In the genomic region with DNA sequence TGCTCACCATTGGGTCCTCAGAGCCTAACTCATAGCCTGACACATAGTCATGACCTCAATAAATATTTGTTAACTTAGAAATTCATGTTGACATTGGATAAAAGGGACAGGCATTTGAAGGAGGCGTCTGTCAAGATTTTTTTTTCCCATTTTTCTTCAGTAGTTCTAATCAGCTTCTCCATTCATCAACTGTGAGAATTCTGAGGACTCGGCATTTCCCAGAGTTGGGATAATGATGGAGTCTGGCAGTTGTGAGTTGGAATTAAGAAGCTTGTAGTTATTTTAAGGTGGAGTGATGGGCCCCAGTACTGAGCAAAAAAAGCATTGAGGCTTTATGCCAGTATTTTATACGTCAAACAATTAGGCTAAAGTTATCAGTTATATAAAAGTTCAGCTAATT, we compare ENCODE assay signal across 1 cellular context.
TF ChIP-seq lines count a peak whose summit lies in the region.

No MANE protein-coding gene starts in this region.

TF ChIP-seq in GM23338, 12 proteins besides CTCF, POLR2A, EP300 and RAD21 (continued from another document):
- TF ChIP-seq ETS1 (IDR thresholded peaks at IDR 0.05) (no peak), ZNF331 (CRISPR knock-in tag; IDR thresholded peaks at IDR 0.05; ENCODE audit: low read depth) (no peak), POLR2AphosphoS5 (IDR thresholded peaks at IDR 0.05; ENCODE audit: low read depth) (no peak), ZNF114 (CRISPR knock-in tag; IDR thresholded peaks at IDR 0.05) (no peak), EZH2phosphoT487 (IDR thresholded peaks at IDR 0.05; ENCODE audit: unreplicated experiment) (no peak), REST (IDR thresholded peaks at IDR 0.05; ENCODE audit: unreplicated experiment) (no peak), JUNB (IDR thresholded peaks at IDR 0.05; ENCODE audit: unreplicated experiment) (no peak), CREB1 (CRISPR knock-in tag; IDR thresholded peaks at IDR 0.05; ENCODE audit: low read depth) (no peak), STAT1 (IDR thresholded peaks at IDR 0.05; ENCODE audit: unreplicated experiment) (no peak), NANOG (IDR thresholded peaks at IDR 0.05; ENCODE audit: borderline replicate concordance) (no peak)
- TF ChIP-seq, protein P1, sequence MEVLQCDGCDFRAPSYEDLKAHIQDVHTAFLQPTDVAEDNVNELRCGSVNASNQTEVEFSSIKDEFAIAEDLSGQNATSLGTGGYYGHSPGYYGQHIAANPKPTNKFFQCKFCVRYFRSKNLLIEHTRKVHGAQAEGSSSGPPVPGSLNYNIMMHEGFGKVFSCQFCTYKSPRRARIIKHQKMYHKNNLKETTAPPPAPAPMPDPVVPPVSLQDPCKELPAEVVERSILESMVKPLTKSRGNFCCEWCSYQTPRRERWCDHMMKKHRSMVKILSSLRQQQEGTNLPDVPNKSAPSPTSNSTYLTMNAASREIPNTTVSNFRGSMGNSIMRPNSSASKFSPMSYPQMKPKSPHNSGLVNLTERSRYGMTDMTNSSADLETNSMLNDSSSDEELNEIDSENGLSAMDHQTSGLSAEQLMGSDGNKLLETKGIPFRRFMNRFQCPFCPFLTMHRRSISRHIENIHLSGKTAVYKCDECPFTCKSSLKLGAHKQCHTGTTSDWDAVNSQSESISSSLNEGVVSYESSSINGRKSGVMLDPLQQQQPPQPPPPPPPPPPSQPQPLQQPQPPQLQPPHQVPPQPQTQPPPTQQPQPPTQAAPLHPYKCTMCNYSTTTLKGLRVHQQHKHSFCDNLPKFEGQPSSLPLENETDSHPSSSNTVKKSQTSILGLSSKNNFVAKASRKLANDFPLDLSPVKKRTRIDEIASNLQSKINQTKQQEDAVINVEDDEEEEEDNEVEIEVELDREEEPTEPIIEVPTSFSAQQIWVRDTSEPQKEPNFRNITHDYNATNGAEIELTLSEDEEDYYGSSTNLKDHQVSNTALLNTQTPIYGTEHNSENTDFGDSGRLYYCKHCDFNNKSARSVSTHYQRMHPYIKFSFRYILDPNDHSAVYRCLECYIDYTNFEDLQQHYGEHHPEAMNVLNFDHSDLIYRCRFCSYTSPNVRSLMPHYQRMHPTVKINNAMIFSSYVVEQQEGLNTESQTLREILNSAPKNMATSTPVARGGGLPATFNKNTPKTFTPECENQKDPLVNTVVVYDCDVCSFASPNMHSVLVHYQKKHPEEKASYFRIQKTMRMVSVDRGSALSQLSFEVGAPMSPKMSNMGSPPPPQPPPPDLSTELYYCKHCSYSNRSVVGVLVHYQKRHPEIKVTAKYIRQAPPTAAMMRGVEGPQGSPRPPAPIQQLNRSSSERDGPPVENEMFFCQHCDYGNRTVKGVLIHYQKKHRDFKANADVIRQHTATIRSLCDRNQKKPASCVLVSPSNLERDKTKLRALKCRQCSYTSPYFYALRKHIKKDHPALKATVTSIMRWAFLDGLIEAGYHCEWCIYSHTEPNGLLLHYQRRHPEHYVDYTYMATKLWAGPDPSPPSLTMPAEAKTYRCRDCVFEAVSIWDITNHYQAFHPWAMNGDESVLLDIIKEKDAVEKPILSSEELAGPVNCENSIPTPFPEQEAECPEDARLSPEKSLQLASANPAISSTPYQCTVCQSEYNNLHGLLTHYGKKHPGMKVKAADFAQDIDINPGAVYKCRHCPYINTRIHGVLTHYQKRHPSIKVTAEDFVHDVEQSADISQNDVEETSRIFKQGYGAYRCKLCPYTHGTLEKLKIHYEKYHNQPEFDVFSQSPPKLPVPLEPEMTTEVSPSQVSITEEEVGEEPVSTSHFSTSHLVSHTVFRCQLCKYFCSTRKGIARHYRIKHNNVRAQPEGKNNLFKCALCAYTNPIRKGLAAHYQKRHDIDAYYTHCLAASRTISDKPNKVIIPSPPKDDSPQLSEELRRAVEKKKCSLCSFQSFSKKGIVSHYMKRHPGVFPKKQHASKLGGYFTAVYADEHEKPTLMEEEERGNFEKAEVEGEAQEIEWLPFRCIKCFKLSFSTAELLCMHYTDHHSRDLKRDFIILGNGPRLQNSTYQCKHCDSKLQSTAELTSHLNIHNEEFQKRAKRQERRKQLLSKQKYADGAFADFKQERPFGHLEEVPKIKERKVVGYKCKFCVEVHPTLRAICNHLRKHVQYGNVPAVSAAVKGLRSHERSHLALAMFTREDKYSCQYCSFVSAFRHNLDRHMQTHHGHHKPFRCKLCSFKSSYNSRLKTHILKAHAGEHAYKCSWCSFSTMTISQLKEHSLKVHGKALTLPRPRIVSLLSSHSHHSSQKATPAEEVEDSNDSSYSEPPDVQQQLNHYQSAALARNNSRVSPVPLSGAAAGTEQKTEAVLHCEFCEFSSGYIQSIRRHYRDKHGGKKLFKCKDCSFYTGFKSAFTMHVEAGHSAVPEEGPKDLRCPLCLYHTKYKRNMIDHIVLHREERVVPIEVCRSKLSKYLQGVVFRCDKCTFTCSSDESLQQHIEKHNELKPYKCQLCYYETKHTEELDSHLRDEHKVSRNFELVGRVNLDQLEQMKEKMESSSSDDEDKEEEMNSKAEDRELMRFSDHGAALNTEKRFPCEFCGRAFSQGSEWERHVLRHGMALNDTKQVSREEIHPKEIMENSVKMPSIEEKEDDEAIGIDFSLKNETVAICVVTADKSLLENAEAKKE (CRISPR knock-in tag; IDR thresholded peaks at IDR 0.05), result no peak
